In the genomic region with DNA sequence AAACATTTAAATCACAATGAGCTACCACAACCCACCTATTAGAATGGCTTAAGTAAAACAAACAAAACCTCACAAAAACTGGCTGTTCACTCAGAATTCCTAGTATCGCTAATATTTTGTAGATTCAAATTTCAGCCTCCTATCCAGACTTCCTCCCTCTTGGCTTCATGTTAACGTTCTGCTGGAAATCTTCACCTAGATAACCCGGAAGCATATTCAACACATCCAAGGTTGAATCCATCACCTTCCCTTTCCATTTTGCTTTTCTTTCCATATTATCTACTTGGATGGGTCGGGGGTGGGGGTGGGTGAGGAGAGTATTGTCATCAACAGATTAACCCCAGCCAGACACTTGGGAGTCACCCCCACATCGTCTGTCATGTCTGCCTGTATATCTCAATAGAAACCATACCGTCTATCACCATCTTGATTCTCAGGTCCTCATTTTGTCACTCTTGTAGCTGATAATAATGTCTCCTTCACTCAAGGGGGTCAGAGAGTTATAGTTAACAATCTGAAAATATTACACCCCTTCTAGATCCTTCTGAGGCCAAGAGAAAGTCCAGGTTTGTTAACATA, we compare ENCODE assay signal across 1 cellular context.
TF ChIP-seq lines count a peak whose summit lies in the region.

No MANE protein-coding gene starts in this region.

TF ChIP-seq in GM23338, 12 proteins besides CTCF, POLR2A, EP300 and RAD21:
- TF ChIP-seq ZNF331 (CRISPR knock-in tag; IDR thresholded peaks at IDR 0.05; ENCODE audit: low read depth): no peak
- TF ChIP-seq EZH2phosphoT487 (IDR thresholded peaks at IDR 0.05; ENCODE audit: unreplicated experiment): no peak
- no peak for TF ChIP-seq NANOG (IDR thresholded peaks at IDR 0.05; ENCODE audit: borderline replicate concordance)
